8 cellular contexts compared by ENCODE assay signal in the genomic region with DNA sequence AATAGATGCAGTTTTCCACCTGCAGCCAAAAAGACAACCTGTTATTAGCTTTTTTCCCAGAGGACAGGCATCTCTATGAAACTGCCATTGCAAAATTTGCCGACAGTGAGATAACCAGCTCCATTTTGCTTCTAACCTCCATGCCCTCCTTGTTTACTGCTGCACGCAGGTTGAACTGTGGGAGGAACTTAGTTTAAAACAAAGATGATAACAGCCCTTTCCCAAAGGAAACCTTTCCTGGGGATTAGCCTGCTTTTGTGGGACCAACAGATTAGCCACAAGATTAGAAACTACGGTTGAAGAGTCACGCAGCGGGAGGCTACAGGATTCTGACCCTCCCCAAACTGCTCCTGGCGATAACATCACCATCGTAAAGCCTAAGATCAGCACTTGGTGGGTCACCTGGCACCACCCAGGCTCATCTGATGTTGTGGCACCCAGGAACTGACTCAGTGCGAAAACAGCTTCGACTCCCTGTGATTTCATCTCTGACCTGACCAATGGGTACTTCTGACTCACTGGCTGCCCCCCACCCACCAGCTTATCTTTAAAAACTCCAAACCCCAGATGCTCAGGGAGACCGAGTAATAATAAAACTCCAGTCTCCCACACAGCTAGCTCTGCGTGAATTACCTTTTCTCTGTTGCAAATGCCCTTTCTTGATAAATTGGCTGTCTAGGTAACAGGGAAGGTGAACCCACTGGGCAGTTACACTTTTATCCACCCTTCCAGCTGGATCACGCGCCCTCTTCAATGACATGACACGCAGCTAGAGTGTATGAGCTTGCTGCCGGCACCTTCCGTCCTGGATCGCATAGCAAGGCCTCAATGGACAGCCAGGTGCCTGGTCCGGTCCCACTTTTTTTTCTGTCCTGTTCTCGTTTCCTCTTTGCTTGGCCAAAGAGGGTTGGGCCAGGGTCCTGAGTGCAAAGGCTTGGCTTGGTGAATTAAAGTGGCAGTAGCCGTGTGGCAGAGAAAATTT. TPM values are rescaled to one million over a fixed set of nuclear protein-coding genes. Genes with fewer than 3 reads are reported as not detected.
DNase-seq lines count a peak whose midpoint lies in the region; ATAC-seq and TF ChIP-seq lines count a peak whose summit lies in the region.

No MANE protein-coding gene starts in this region.

- H3K4me1 ChIP-seq in ACC112 (ENCODE audit: control insufficient read depth, insufficient read depth, low read length, unreplicated experiment), result peaks cover 34% of the 10 kb centered on the region
- H3K4me1 ChIP-seq in parathyroid adenoma, result peaks cover 2% of the 10 kb centered on the region

- H3K9me3 ChIP-seq in parathyroid adenoma (ENCODE audit: control insufficient read depth, low read length), result no peaks in the 10 kb centered on the region

- no peak overlapping the region for H3K9ac ChIP-seq in parathyroid adenoma

- peak; percentile 5 for ATAC-seq in HG03439 (IDR thresholded peaks at IDR 0.05; ENCODE audit: unreplicated experiment)

- DNase-seq in activated CD4-positive, alpha-beta T cell treated with anti-CD3 and anti-CD28 coated beads, Interleukin-2, amount 50 U/mL, for 4 hours, result peak; percentile 49 to 59
- DNase-seq in erythroblast (lab: John Stamatoyannopoulos, UW) (peak; percentile 62 to 72), NCI-H69 (lab: John Stamatoyannopoulos, UW) (no peak), NCI-H2081 (lab: John Stamatoyannopoulos, UW) (no peak), mucosa of gallbladder (ENCODE audit: low spot score) (no peak)

- H3K4me3 ChIP-seq in ACC112 (ENCODE audit: low read depth, low read length), result peak overlapping the region; percentile 94
- H3K4me3 ChIP-seq in parathyroid adenoma (ENCODE audit: low read depth, low read length), result peak overlapping the region; percentile 90

- no peak for TF ChIP-seq CTCF in parathyroid adenoma (IDR thresholded peaks at IDR 0.05)

- H3K4me2 ChIP-seq in parathyroid adenoma (ENCODE audit: low read length), result peak overlapping the region; percentile 92

- peak; percentile 18 for TF ChIP-seq POLR2A in erythroblast (IDR thresholded peaks at IDR 0.05; ENCODE audit: low read length)

- H3K27me3 ChIP-seq in ACC112 (ENCODE audit: insufficient read depth, low read length) (no peaks in the 10 kb centered on the region), parathyroid adenoma (ENCODE audit: control insufficient read depth, insufficient read depth, low read length) (no peaks in the 10 kb centered on the region)

- H3K36me3 ChIP-seq in ACC112 (ENCODE audit: insufficient read depth, low read length) (peaks cover 26% of the 10 kb centered on the region; the same call in 1 of the 2 replicates), parathyroid adenoma (ENCODE audit: control insufficient read depth, insufficient read depth, low read length) (no peaks in the 10 kb centered on the region)

- H3K27ac ChIP-seq in ACC112 (ENCODE audit: low read depth, low read length) (peak overlapping the region; percentile 63), parathyroid adenoma (no peak overlapping the region)

- H3K79me2 ChIP-seq in ACC112 (ENCODE audit: control insufficient read depth, insufficient read depth, low read length, unreplicated experiment) (peaks cover 28% of the 10 kb centered on the region), parathyroid adenoma (no peaks in the 10 kb centered on the region)

- H2AFZ ChIP-seq in ACC112 (ENCODE audit: low read length, unreplicated experiment), result no peak overlapping the region
- H2AFZ ChIP-seq in parathyroid adenoma, result no peak overlapping the region

RNA-seq across cellular contexts. Expression of gene NOP14, which starts 27.2 kb away (rescaled TPM):
- 17.6 TPM for total RNA-seq in mucosa of gallbladder

RNA-seq across cellular contexts. Expression of gene GRK4, which starts 27.3 kb away (rescaled TPM):
- 7.3 TPM for total RNA-seq in mucosa of gallbladder

Comparison
In these comparisons a context has a peak if more than half of its experiments do, and no peak if none do; other contexts are left out.
1. DNase-seq: peak in activated CD4-positive, alpha-beta T cell treated with anti-CD3 and anti-CD28 coated beads, Interleukin-2, amount 50 U/mL, for 4 hours (2 of 2) and erythroblast (2 of 2); none in NCI-H69 (single experiment), NCI-H2081 (0 of 2) and mucosa of gallbladder (single experiment).